ENCODE assay signal across 8 cellular contexts in genomic region chr2:25341753-25342371, GRCh38. TPM values are rescaled to one million over a fixed set of nuclear protein-coding genes. Genes with fewer than 3 reads are reported as not detected.
DNase-seq lines count a peak whose midpoint lies in the region; ATAC-seq, FAIRE-seq and TF ChIP-seq lines count a peak whose summit lies in the region.

Gene DNMT3A, minus strand, starts transcription at chr2:25341925. Its CDS starts 27,941 bp downstream, at chr2:25313984.

- H3K9me2 ChIP-seq in hepatocyte (replicated peaks; ENCODE audit: insufficient read depth) = no peaks in the 10 kb centered on the region

- H3K9ac ChIP-seq in ES-I3 (ENCODE audit: low read depth, low read length) (peak within 1 kb of the TSS; percentile 55; the same call in 1 of the 2 replicates), GM12878 (ENCODE audit: control insufficient read depth, insufficient read depth, low read length) (peak within 1 kb of the TSS; percentile 62; the same call in 1 of the 2 replicates)

- ATAC-seq in GM21825 (IDR thresholded peaks at IDR 0.05; ENCODE audit: unreplicated experiment) (peak; percentile 22), T-helper 17 cell (peak; percentile 48), GM12878 (peak; percentile 15), psoas muscle (peak; percentile 15 to 29 (median 20)), GM18870 (IDR thresholded peaks at IDR 0.05; ENCODE audit: unreplicated experiment) (no peak)

- H3K4me3 ChIP-seq in GM12878 (peak within 1 kb of the TSS; percentile 76; the same call in 1 of the 2 replicates), hepatocyte (peak within 1 kb of the TSS; percentile 93), psoas muscle (peak within 1 kb of the TSS; percentile 80)

- H3K36me3 ChIP-seq in ES-I3 (ENCODE audit: insufficient read depth, low read length) (no peaks in the 10 kb centered on the region), GM12878 (ENCODE audit: control insufficient read depth in 2 of 2, insufficient read depth in 2 of 2, low read length in 1 of 2) (no peaks in the 10 kb centered on the region), hepatocyte (replicated peaks; ENCODE audit: insufficient read depth, low read depth) (no peaks in the 10 kb centered on the region), psoas muscle (ENCODE audit: insufficient read depth in 1 of 2, low read depth in 1 of 2) (no peaks in the 10 kb centered on the region)

- in situ Hi-C loops in GM12878 (cut with MboI) = no loop called here

- H3K4me1 ChIP-seq in ES-I3 (ENCODE audit: insufficient read depth, low read length) (peaks cover 13% of the 10 kb centered on the region; the same call in 1 of the 2 replicates), GM12878 (ENCODE audit: control insufficient read depth, insufficient read depth, low read length) (peaks cover 7% of the 10 kb centered on the region; the same call in 1 of the 2 replicates), hepatocyte (ENCODE audit: insufficient read depth) (peaks cover 22% of the 10 kb centered on the region), psoas muscle (peaks cover 34% of the 10 kb centered on the region)

- H3K27me3 ChIP-seq in GM12878 (replicated peaks in 1 of 2; ENCODE audit: control insufficient read depth in 2 of 2, insufficient read depth in 2 of 2, low read length in 1 of 2) (no peaks in the 10 kb centered on the region), hepatocyte (no peaks in the 10 kb centered on the region), psoas muscle (ENCODE audit: insufficient read depth in 3 of 3, low read length in 2 of 3) (no peaks in the 10 kb centered on the region)

- TF ChIP-seq CTCF in GM12878 (IDR thresholded peaks at IDR 0.05 in 2 of 3, conservative IDR thresholded peaks at IDR 0.05 in 1 of 3; ENCODE audit: control insufficient read depth in 2 of 3, extremely low read depth in 1 of 3, insufficient read depth in 1 of 3, low read depth in 3 of 3, low read length in 3 of 3) (no peak), hepatocyte (IDR thresholded peaks at IDR 0.05; ENCODE audit: poor library complexity) (no peak), psoas muscle (IDR thresholded peaks at IDR 0.05) (no peak)

- no peak for TF ChIP-seq EP300 in GM12878 (IDR thresholded peaks at IDR 0.05; ENCODE audit: borderline replicate concordance in 1 of 2, control insufficient read depth in 1 of 2, low read depth in 2 of 2, low read length in 2 of 2)

- POLR2A ChIA-PET in GM12878 (lab: Charles Lee) = interaction anchor here (0.7 to 1.6 kb wide), 3 partner anchors 21 to 225 kb away, joined by 3 to 4 read pairs (median 3); no protein-coding TSS in a partner anchor

- DNase-seq in Kasumi-1 (lab: John Stamatoyannopoulos, UW) = peak; percentile 13 to 14
- peak; percentile 23 to 47 (median 46) for DNase-seq in T-helper 17 cell
- DNase-seq in GM12878 (ENCODE audit: low read depth, low spot score) = no peak
- DNase-seq in hepatocyte (ENCODE audit: low spot score) = peak; percentile 85
- peak; percentile 73 to 86 for DNase-seq in psoas muscle

- BruUV-seq in GM12878 (replicated peaks; lab: Mats Ljungman, UMichigan) = no TSS peak

- no peaks in the 10 kb centered on the region for H3K27me3 Mint-ChIP-seq in T-helper 17 cell

- H3K9me3 ChIP-seq in ES-I3 (ENCODE audit: control insufficient read depth, insufficient read depth, low read length) = no peaks in the 10 kb centered on the region
- no peaks in the 10 kb centered on the region for H3K9me3 ChIP-seq in T-helper 17 cell (ENCODE audit: control insufficient read depth, low read length, poor library complexity, severe bottlenecking)
- no peaks in the 10 kb centered on the region for H3K9me3 ChIP-seq in GM12878 (replicated peaks; ENCODE audit: control insufficient read depth, insufficient read depth, low read length)
- no peaks in the 10 kb centered on the region for H3K9me3 ChIP-seq in hepatocyte (ENCODE audit: low read depth)
- H3K9me3 ChIP-seq in psoas muscle = no peaks in the 10 kb centered on the region

- FAIRE-seq in GM12878 (lab: Jason Lieb, UNC) = no peak

- H3K27ac Mint-ChIP-seq in T-helper 17 cell = no peak within 1 kb of the TSS

- H3K27ac ChIP-seq in GM12878 (ENCODE audit: control insufficient read depth, insufficient read depth) (peak within 1 kb of the TSS; percentile 52), hepatocyte (peak within 1 kb of the TSS; percentile 83), psoas muscle (peak within 1 kb of the TSS; percentile 82)

- H3K79me2 ChIP-seq in GM12878 (ENCODE audit: control insufficient read depth, insufficient read depth, low read length) = peaks cover 22% of the 10 kb centered on the region
- H3K79me2 ChIP-seq in hepatocyte = peaks cover 56% of the 10 kb centered on the region

- peak within 1 kb of the TSS; percentile 46 for H3K4me2 ChIP-seq in GM12878 (ENCODE audit: control insufficient read depth, insufficient read depth)
- peak within 1 kb of the TSS; percentile 96 for H3K4me2 ChIP-seq in hepatocyte

- peak; percentile 25; the same call in 1 of the 2 replicates for TF ChIP-seq POLR2A in GM12878 (IDR thresholded peaks at IDR 0.05; ENCODE audit: low read depth, low read length)

- WGBS in GM12878 (ENCODE audit: insufficient coverage, insufficient replicate concordance, low lambda C conversion rate, missing lambda C conversion rate) = 1% methylated on average over 10 of the region's 100 CpGs
- 0% methylated on average over 14 of the region's 100 CpGs for WGBS in hepatocyte (ENCODE audit: low lambda C conversion rate, missing lambda C conversion rate)
- WGBS in psoas muscle, 3 donors = 1% methylated on average over 25 to 99 of the region's 100 CpGs

- H3K4me1 Mint-ChIP-seq in T-helper 17 cell = peaks cover 20% of the 10 kb centered on the region

- H4K20me1 ChIP-seq in GM12878 (ENCODE audit: control insufficient read depth, insufficient read depth) (peaks cover 3% of the 10 kb centered on the region; the same call in 1 of the 2 replicates), hepatocyte (ENCODE audit: insufficient read depth, poor library complexity, severe bottlenecking) (peaks cover 34% of the 10 kb centered on the region)

- H3K36me3 Mint-ChIP-seq in T-helper 17 cell (ENCODE audit: low read depth) = no peaks in the 10 kb centered on the region

- intact Hi-C loops in GM12878 (cut with micrococcal nuclease; ENCODE audit: unreplicated experiment) = loop anchor here (1.0 to 10.0 kb wide), 5 partner anchors 35 to 223 kb away; no protein-coding TSS in a partner anchor
- intact Hi-C loops in psoas muscle (cut with DNase I) = loop anchor here (2.0 to 10.0 kb wide), 3 partner anchors 35 to 183 kb away; no protein-coding TSS in a partner anchor

- SMC1A ChIA-PET in GM12878 (lab: Charles Lee; ENCODE audit: uncharacterized antibody, unreplicated experiment) = interaction anchor here (1.0 to 1.8 kb wide), 4 partner anchors 21 to 266 kb away, joined by 3 to 11 read pairs (median 4); no protein-coding TSS in a partner anchor

- H2AFZ ChIP-seq in GM12878 (ENCODE audit: control insufficient read depth, low read depth, low read length) (peak within 1 kb of the TSS; percentile 71), hepatocyte (peak within 1 kb of the TSS; percentile 63)

- RAD21 ChIA-PET in GM12878 (lab: Charles Lee; ENCODE audit: unreplicated experiment) = interaction anchor here (1.3 to 1.7 kb wide), 5 partner anchors 20 to 225 kb away, joined by 4 to 9 read pairs (median 5); no protein-coding TSS in a partner anchor

- peak within 1 kb of the TSS; percentile 92 for H3K4me3 Mint-ChIP-seq in T-helper 17 cell

- no peak for TF ChIP-seq RAD21 in GM12878 (IDR thresholded peaks at IDR 0.05; ENCODE audit: insufficient read depth, low read depth, low read length)

- CTCF ChIA-PET in GM12878 (lab: Yijun Ruan, JAX) = interaction anchor here (0.6 to 2.1 kb wide), 9 partner anchors 20 to 225 kb away, joined by 3 to 17 read pairs (median 6); no protein-coding TSS in a partner anchor

TF ChIP-seq in GM12878, 131 proteins besides CTCF, POLR2A, EP300 and RAD21 (continues in another document):
- TF ChIP-seq SMAD5 (IDR thresholded peaks at IDR 0.05; ENCODE audit: low read depth) = no peak
- no peak for TF ChIP-seq SP1 (IDR thresholded peaks at IDR 0.05; ENCODE audit: low read depth, low read length)
- TF ChIP-seq HCFC1 (IDR thresholded peaks at IDR 0.05; ENCODE audit: low read length) = no peak
- TF ChIP-seq CBFB (IDR thresholded peaks at IDR 0.05; ENCODE audit: low read depth) = no peak
- TF ChIP-seq MLLT1 (IDR thresholded peaks at IDR 0.05) = no peak
- TF ChIP-seq CBX5 (IDR thresholded peaks at IDR 0.05; ENCODE audit: low read depth) = no peak
- no peak for TF ChIP-seq MTA3 (IDR thresholded peaks at IDR 0.05; ENCODE audit: borderline replicate concordance, low read length)

RNA-seq across cellular contexts. Expression of gene DNMT3A, which starts in this region (rescaled TPM):
- total RNA-seq in T-helper 17 cell (10 to 100 TPM; 62.8 to 67.6 TPM), GM12878 (2014; rRNA removed) (18.1 and 28.1 TPM in 2 replicates), GM12878 (2014; rRNA removed; fragmentation: Illumina TruSeq; extraction: Trizol) (17.7 and 18.5 TPM in 2 replicates), GM12878 (2021) (47.8 and 51.6 TPM in 2 replicates), hepatocyte (43.8 and 49.5 TPM in 2 replicates), psoas muscle (10 to 100 TPM; 20.6 to 26.2 (median 21.7) TPM)
- total RNA-seq in GM12878 (2013; cell fraction: nucleolus; rRNA removed) = 87.0 and 94.0 TPM in 2 replicates
- 9.7 TPM for polyA plus RNA-seq in GM12878 (2011; ENCODE audit: low read depth)
- polyA plus RNA-seq in GM12878 (2011; rRNA removed) (4.9 and 7.4 TPM in 2 replicates), GM12878 (2014; fragmentation: Illumina TruSeq; extraction: Trizol) (10.1 and 15.7 TPM in 2 replicates), GM12878 (2014; fragmentation: Nextera tagmentation; extraction: Ambion mirVana) (10 to 100 TPM; 11.1 to 29.9 TPM), GM12878 (2014; rRNA removed) (24.5 and 25.4 TPM in 2 replicates), GM12878 (2016; fragmentation: Nextera tagmentation; extraction: Ambion mirVana) (10 to 100 TPM; 12.3 to 16.3 TPM), hepatocyte (27.9 and 28.3 TPM in 2 replicates), psoas muscle (1 to 10 TPM; 7.1 to 9.9 (median 8.4) TPM)
- polyA plus RNA-seq in GM12878 (2011; cell fraction: cytosol; rRNA removed) = 8.9 and 11.4 TPM in 2 replicates
- 27.4 and 39.0 TPM in 2 replicates for polyA plus RNA-seq in GM12878 (2011; cell fraction: nucleus; rRNA removed)
- polyA plus RNA-seq in GM12878 (2012) = 17.3 and 21.3 TPM in 2 replicates
- 24.2 and 40.7 TPM in 2 replicates for polyA minus RNA-seq in GM12878 (2011; rRNA and poly(A)+ RNA removed)
- polyA minus RNA-seq in GM12878 (2011; cell fraction: cytosol; rRNA and poly(A)+ RNA removed) = 7.3 and 19.0 TPM in 2 replicates
- 17.5 and 40.3 TPM in 2 replicates for polyA minus RNA-seq in GM12878 (2011; cell fraction: nucleus; rRNA and poly(A)+ RNA removed)
